In the genomic region with DNA sequence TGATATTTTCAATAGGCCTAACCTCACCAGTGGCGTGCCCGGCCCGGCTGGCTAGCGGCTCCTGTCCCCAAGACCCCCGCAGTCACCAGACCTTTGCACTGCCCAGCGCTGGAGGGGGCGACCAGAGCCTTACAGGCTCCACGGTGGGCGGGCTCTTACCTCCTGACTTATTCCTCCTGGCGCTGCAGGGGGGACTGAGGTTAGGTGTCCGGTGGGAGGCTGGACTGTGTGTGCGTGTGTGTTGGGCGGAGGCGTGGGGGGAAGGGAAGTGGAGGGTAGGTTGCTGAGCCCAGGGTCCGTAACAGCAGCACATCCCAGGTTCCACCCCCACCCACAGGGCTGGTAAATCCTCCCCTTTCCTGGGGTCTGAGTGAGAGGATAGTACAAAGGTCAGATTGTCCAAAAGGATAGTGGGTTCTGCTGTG, we compare ENCODE assay signal across 8 cellular contexts. TPM values are rescaled to one million over a fixed set of nuclear protein-coding genes. Genes with fewer than 3 reads are reported as not detected.
DNase-seq lines count a peak whose midpoint lies in the region; ATAC-seq, FAIRE-seq and TF ChIP-seq lines count a peak whose summit lies in the region.

No MANE protein-coding gene starts in this region.

- no peaks in the 10 kb centered on the region for H4K20me1 ChIP-seq in osteoblast (ENCODE audit: insufficient read depth, low read length)

- H3K9me3 ChIP-seq in osteoblast (ENCODE audit: low read depth, low read length), result no peaks in the 10 kb centered on the region

- POLR2A ChIA-PET in WTC11 (lab: Charles Lee), result no interaction called here

- TF ChIP-seq CTCF in AG09309 (IDR thresholded peaks at IDR 0.05; ENCODE audit: control insufficient read depth, insufficient read depth, low read depth, low read length, missing control alignments) (no peak), WTC11 (IDR thresholded peaks at IDR 0.05) (no peak), osteoblast (IDR thresholded peaks at IDR 0.05; ENCODE audit: extremely low read depth, low read depth, low read length) (no peak)

- H3K27me3 Mint-ChIP-seq in WTC11 (ENCODE audit: low read depth), result peaks cover 64% of the 10 kb centered on the region

- H3K4me2 ChIP-seq in osteoblast (ENCODE audit: insufficient read depth, low read length), result no peak overlapping the region

- H3K27ac ChIP-seq in osteoblast (ENCODE audit: low read depth, low read length), result no peak overlapping the region

- FAIRE-seq in RCC 7860 (lab: Jason Lieb, UNC), result no peak

- peak overlapping the region; percentile 29 for H2AFZ ChIP-seq in osteoblast (ENCODE audit: low read length)

- ATAC-seq in WTC11 (peak; percentile 6), left ventricle myocardium superior (peak; percentile 35), GM19023 (IDR thresholded peaks at IDR 0.05; ENCODE audit: unreplicated experiment) (no peak), HG03342 (IDR thresholded peaks at IDR 0.05; ENCODE audit: unreplicated experiment) (no peak)

- peak overlapping the region; percentile 46 for H3K4me3 ChIP-seq in AG09309 (ENCODE audit: control insufficient read depth, low read depth, low read length)
- H3K4me3 ChIP-seq in osteoblast (ENCODE audit: insufficient read depth, low read length), result no peak overlapping the region

- no peaks in the 10 kb centered on the region for H3K36me3 ChIP-seq in osteoblast (ENCODE audit: insufficient read depth, low read length)

- H3K27ac Mint-ChIP-seq in WTC11, result no peak overlapping the region

- peaks cover 40% of the 10 kb centered on the region for H3K4me1 Mint-ChIP-seq in WTC11

- H3K36me3 Mint-ChIP-seq in WTC11, result no peaks in the 10 kb centered on the region

- intact Hi-C loops in left ventricle myocardium superior (cut with micrococcal nuclease), result no loop called here

- H3K9me3 Mint-ChIP-seq in WTC11, result no peaks in the 10 kb centered on the region

- H3K27me3 ChIP-seq in osteoblast (ENCODE audit: insufficient read depth, low read length), result peaks cover 28% of the 10 kb centered on the region

- DNase-seq in AG09309 (ENCODE audit: low read depth) (no peak), WTC11 (ENCODE audit: low spot score) (peak; percentile 28), left ventricle myocardium superior (peak; percentile 54), osteoblast (ENCODE audit: insufficient read length, low spot score, missing footprints) (no peak), RCC 7860 (ENCODE audit: low spot score) (no peak), HCEC 1CT (no peak)

- H3K79me2 ChIP-seq in osteoblast (ENCODE audit: insufficient read depth, low read length), result no peaks in the 10 kb centered on the region

- H3K4me3 Mint-ChIP-seq in WTC11, result peak overlapping the region; percentile 71

- CTCF ChIA-PET in WTC11 (lab: Charles Lee), result interaction anchor here (1.8 kb wide), 1 partner anchor 25 kb away, joined by 8 read pairs; no protein-coding TSS in a partner anchor

- no peaks in the 10 kb centered on the region for H3K4me1 ChIP-seq in osteoblast (ENCODE audit: insufficient read depth, low read length)

TF ChIP-seq in WTC11, 78 proteins besides CTCF, POLR2A, EP300 and RAD21:
- TF ChIP-seq NFYB (CRISPR knock-in tag; conservative IDR thresholded peaks at IDR 0.05; ENCODE audit: low read depth) (no peak), JUN (CRISPR knock-in tag; IDR thresholded peaks at IDR 0.05) (no peak), ZNF317 (CRISPR knock-in tag; IDR thresholded peaks at IDR 0.05; ENCODE audit: borderline replicate concordance, low read depth) (no peak), ZNF396 (CRISPR knock-in tag; IDR thresholded peaks at IDR 0.05; ENCODE audit: borderline replicate concordance) (no peak), ZBTB43 (CRISPR knock-in tag; IDR thresholded peaks at IDR 0.05) (no peak), NR2C2 (CRISPR knock-in tag; IDR thresholded peaks at IDR 0.05) (no peak), TEAD1 (CRISPR knock-in tag; IDR thresholded peaks at IDR 0.05) (no peak), ATF6 (CRISPR knock-in tag; IDR thresholded peaks at IDR 0.05) (no peak), FOXK1 (CRISPR knock-in tag; IDR thresholded peaks at IDR 0.05) (no peak), TCF7 (CRISPR knock-in tag; IDR thresholded peaks at IDR 0.05; ENCODE audit: low read depth) (no peak), OVOL2 (CRISPR knock-in tag; IDR thresholded peaks at IDR 0.05; ENCODE audit: borderline replicate concordance) (no peak), ZSCAN18 (CRISPR knock-in tag; IDR thresholded peaks at IDR 0.05) (no peak)
- TF ChIP-seq, protein P1, sequence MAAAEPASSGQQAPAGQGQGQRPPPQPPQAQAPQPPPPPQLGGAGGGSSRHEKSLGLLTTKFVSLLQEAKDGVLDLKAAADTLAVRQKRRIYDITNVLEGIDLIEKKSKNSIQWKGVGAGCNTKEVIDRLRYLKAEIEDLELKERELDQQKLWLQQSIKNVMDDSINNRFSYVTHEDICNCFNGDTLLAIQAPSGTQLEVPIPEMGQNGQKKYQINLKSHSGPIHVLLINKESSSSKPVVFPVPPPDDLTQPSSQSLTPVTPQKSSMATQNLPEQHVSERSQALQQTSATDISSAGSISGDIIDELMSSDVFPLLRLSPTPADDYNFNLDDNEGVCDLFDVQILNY (CRISPR knock-in tag; IDR thresholded peaks at IDR 0.05), result no peak

RNA-seq across cellular contexts. Expression of gene THRB, which starts 27.5 kb away (rescaled TPM):
- total RNA-seq in WTC11 (2021), result 4.5 to 5.8 TPM (median 4.8 TPM) in 3 replicates
- total RNA-seq in left ventricle myocardium superior, result 23.1 TPM
- 0.36 and 0.88 TPM in 2 replicates for total RNA-seq in osteoblast

Comparison
In these comparisons a context has a peak if more than half of its experiments do, and no peak if none do; other contexts are left out.
1. DNase-seq: peak in WTC11 (single experiment) and left ventricle myocardium superior (single experiment); none in AG09309 (single experiment), osteoblast (single experiment), RCC 7860 (single experiment) and HCEC 1CT (single experiment).
2. ATAC-seq: peak in WTC11 (single experiment) and left ventricle myocardium superior (single experiment); none in GM19023 (single experiment) and HG03342 (single experiment).